ENCODE assay signal across 8 cellular contexts in genomic region chr14:95769431-95769830, GRCh38. TPM values are rescaled to one million over a fixed set of nuclear protein-coding genes. Genes with fewer than 3 reads are reported as not detected.
A peak's percentile ranks its signal among the peaks of the same experiment; 100 is the strongest.
DNase-seq lines count a peak whose midpoint lies in the region; FAIRE-seq lines count a peak whose summit lies in the region.
"Not testable (repeated sequence)": the region's sequence is repeated elsewhere in the genome, so short reads cannot be mapped to it uniquely, and the experiment has no call there.
"Had no signal": no experiment of that assay in that cellular context is flagged by ENCODE, and none has a peak within 500 bp of the region (broad histone marks: within the 10 kb centered on the region; RNA-seq: fewer than 3 reads in every experiment).

No MANE protein-coding gene starts in this region.

- peak; percentile 98 for FAIRE-seq in endometrium (lab: Jason Lieb, UNC)

- H3K4me1 ChIP-seq in SJSA1 (replicated peaks) = peaks cover 20% of the 10 kb centered on the region

- not testable (repeated sequence) for H3K9me3 ChIP-seq in SJSA1 (replicated peaks)

- H3K4me3 ChIP-seq in SJSA1 = not testable (repeated sequence)

- DNase-seq in NCI-H82 (lab: John Stamatoyannopoulos, UW) (peak; percentile 64), SJSA1 (ENCODE audit: low read depth in 1 of 2, low spot score in 2 of 2) (peak; percentile 15 to 60), mesenteric fat pad (ENCODE audit: low spot score) (peak; percentile 22), retina (peak; percentile 42)

- not testable (repeated sequence) for H3K27me3 ChIP-seq in SJSA1 (replicated peaks)

- H3K36me3 ChIP-seq in SJSA1 = not testable (repeated sequence)

- not testable (repeated sequence) for H3K27ac ChIP-seq in SJSA1

RNA-seq across cellular contexts. Expression of gene TCL1A, which starts 55.5 kb away (rescaled TPM):
- total RNA-seq in SJSA1 (2014; rRNA removed; shearing (Covaris generic)) = not detected in 2 replicates
- not detected for total RNA-seq in mesenteric fat pad
- total RNA-seq: A673; CD4-positive, alpha-beta memory T cell; CD8-positive, alpha-beta memory T cell had no signal
